12 cellular contexts compared by ENCODE assay signal in the genomic region with DNA sequence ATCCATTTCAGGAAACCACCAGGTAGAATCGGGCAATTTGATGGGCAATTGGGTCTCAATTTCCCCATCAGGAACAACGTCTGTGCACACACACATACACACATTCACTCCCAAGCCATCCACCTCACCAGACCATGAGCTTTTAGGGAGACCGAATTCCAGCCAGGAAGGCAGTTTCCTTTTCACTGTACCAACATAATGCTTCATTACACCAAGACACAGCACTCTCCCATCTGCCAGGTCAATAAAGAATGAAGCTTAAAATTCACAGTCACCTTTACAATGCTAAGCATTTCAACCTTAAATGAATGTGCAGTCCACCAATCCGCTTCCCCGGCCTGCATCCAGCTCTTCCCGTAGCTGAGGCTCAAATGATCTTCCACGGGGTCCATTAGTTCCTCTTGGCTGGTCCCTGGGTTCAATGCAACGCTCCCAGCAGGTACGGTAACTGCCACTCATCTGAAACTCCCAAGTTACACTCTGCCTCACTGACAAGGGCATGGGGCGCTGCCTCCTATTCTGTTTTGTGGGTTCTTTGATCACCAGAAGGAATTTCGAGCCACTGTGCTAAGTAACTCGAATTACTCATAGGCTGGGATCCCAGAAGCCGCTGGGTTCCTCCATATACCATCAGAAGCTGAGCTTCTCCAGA.
"Had no signal": no experiment of that assay in that cellular context is flagged by ENCODE, and none has a peak within 500 bp of the region (broad histone marks: within the 10 kb centered on the region; RNA-seq: fewer than 3 reads in every experiment).

No MANE protein-coding gene starts in this region.

- H3K4me3 Mint-ChIP-seq: activated B cell treated with CpG ODN at 0.5 μM for 24 hours; activated CD8-positive, alpha-beta T cell treated with anti-CD3 and anti-CD28 coated beads, Interleukin-2, amount 10 ng/mL, durations not matched to agents 7 days and 5 days; activated naive CD8-positive, alpha-beta T cell treated with anti-CD3 and anti-CD28 coated beads, Interleukin-2, amount 10 ng/mL, durations not matched to agents 7 days and 5 days; activated T-helper 1 cell treated with anti-CD3 and anti-CD28 coated beads, Interleukin-12 subunit alpha, Interleukin-12 subunit beta, Interleukin-2, Interleukin-4 antibody, amounts not matched to agents 30 ng/mL and 10 ng/mL and 1 ng/mL, durations not matched to agents 14 hours and 24 hours and 36 hours; effector memory CD8-positive, alpha-beta T cell; stimulated activated memory B cell treated with anti-CD40 and anti-IgM and Interleukin-4, amounts not matched to agents 10 μg/mL and 1 μg/mL and 100 μg/mL, for 72 hours had no signal

- H3K27ac Mint-ChIP-seq: activated B cell treated with CpG ODN at 0.5 μM for 24 hours; activated CD8-positive, alpha-beta T cell treated with anti-CD3 and anti-CD28 coated beads, Interleukin-2, amount 10 ng/mL, durations not matched to agents 7 days and 5 days; activated naive CD8-positive, alpha-beta T cell treated with anti-CD3 and anti-CD28 coated beads, Interleukin-2, amount 10 ng/mL, durations not matched to agents 7 days and 5 days; activated T-helper 1 cell treated with anti-CD3 and anti-CD28 coated beads, Interleukin-12 subunit alpha, Interleukin-12 subunit beta, Interleukin-2, Interleukin-4 antibody, amounts not matched to agents 30 ng/mL and 10 ng/mL and 1 ng/mL, durations not matched to agents 14 hours and 24 hours and 36 hours; stimulated activated memory B cell treated with anti-CD40 and anti-IgM and Interleukin-4, amounts not matched to agents 10 μg/mL and 1 μg/mL and 100 μg/mL, for 72 hours had no signal

- H3K27me3 ChIP-seq: brain microvascular endothelial cell, gastroesophageal sphincter had no signal

- ATAC-seq: activated CD8-positive, alpha-beta T cell treated with anti-CD3 and anti-CD28 coated beads, Interleukin-2, amount 10 ng/mL, durations not matched to agents 7 days and 5 days; effector memory CD8-positive, alpha-beta T cell; gastroesophageal sphincter; stimulated activated memory B cell treated with anti-CD40 and anti-IgM and Interleukin-4, amounts not matched to agents 10 μg/mL and 1 μg/mL and 100 μg/mL, for 72 hours had no signal

- H3K36me3 ChIP-seq: brain microvascular endothelial cell had no signal

- H3K4me1 ChIP-seq: gastroesophageal sphincter had no signal

- H3K4me3 ChIP-seq: gastroesophageal sphincter had no signal

- DNase-seq: activated B cell treated with CpG ODN at 0.5 μM for 24 hours; activated CD4-positive, alpha-beta T cell treated with anti-CD3 and anti-CD28 coated beads for 48 hours; activated CD8-positive, alpha-beta T cell treated with anti-CD3 and anti-CD28 coated beads, Interleukin-2, amount 10 ng/mL, durations not matched to agents 7 days and 5 days; activated naive CD4-positive, alpha-beta T cell; activated naive CD8-positive, alpha-beta T cell treated with anti-CD3 and anti-CD28 coated beads, Interleukin-2, amount 10 ng/mL, durations not matched to agents 7 days and 5 days; brain microvascular endothelial cell; dermis blood vessel endothelial cell; effector memory CD8-positive, alpha-beta T cell; erythroblast had no signal

- H3K4me1 Mint-ChIP-seq: activated naive CD8-positive, alpha-beta T cell treated with anti-CD3 and anti-CD28 coated beads, Interleukin-2, amount 10 ng/mL, durations not matched to agents 7 days and 5 days; stimulated activated memory B cell treated with anti-CD40 and anti-IgM and Interleukin-4, amounts not matched to agents 10 μg/mL and 1 μg/mL and 100 μg/mL, for 72 hours had no signal

- H3K9me3 Mint-ChIP-seq: activated T-helper 1 cell treated with anti-CD3 and anti-CD28 coated beads, Interleukin-12 subunit alpha, Interleukin-12 subunit beta, Interleukin-2, Interleukin-4 antibody, amounts not matched to agents 30 ng/mL and 10 ng/mL and 1 ng/mL, durations not matched to agents 14 hours and 24 hours and 36 hours had no signal

- H3K27ac ChIP-seq: brain microvascular endothelial cell, gastroesophageal sphincter had no signal

- H3K36me3 Mint-ChIP-seq: activated naive CD8-positive, alpha-beta T cell treated with anti-CD3 and anti-CD28 coated beads, Interleukin-2, amount 10 ng/mL, durations not matched to agents 7 days and 5 days had no signal

- H3K27me3 Mint-ChIP-seq: activated B cell treated with CpG ODN at 0.5 μM for 24 hours; activated naive CD8-positive, alpha-beta T cell treated with anti-CD3 and anti-CD28 coated beads, Interleukin-2, amount 10 ng/mL, durations not matched to agents 7 days and 5 days; effector memory CD8-positive, alpha-beta T cell; stimulated activated memory B cell treated with anti-CD40 and anti-IgM and Interleukin-4, amounts not matched to agents 10 μg/mL and 1 μg/mL and 100 μg/mL, for 72 hours had no signal
